8 cellular contexts compared by ENCODE assay signal in the genomic region with DNA sequence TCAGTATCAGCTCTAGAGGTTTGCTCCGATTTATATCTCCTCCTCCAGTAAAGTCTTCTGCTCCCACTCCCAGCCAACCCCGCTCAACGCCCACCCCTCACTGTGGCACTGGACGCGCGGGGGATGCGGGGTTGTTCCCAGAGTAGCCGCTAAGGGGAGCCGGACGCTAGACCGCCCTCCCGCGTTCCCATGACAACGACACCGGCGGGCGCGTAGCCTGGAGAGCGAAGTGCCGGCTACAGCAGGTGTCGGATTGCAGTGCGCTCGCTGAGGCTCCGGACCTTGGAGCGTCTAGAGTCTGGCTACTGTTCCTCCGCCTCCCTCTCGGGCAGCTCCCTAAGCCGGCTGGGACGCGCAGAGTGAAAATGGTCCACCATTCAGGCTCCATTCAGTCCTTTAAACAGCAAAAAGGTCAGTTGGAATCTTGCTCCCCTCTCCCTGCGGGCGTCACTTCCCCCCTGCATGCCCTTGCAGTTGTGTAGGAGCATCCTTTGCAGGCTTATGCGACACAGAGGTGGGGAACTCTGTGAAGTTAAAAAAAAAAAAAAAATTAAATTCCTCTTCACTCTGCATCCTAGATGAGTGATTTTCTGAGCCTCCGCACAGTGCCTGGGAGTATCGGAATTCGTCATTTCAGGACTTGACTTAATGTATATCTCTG. TPM values are rescaled to one million over a fixed set of nuclear protein-coding genes. Genes with fewer than 3 reads are reported as not detected.
A peak's percentile ranks its signal among the peaks of the same experiment; 100 is the strongest.
DNase-seq lines count a peak whose midpoint lies in the region; ATAC-seq and TF ChIP-seq lines count a peak whose summit lies in the region.

Gene ANO3 (plus strand): TSS at position 220 of the 661 bp plus-strand sequence. CDS start 146 bp downstream, at position 366.

- ATAC-seq in GM18519 (IDR thresholded peaks at IDR 0.05; ENCODE audit: low FRiP score, unreplicated experiment) (peak; percentile 93), HG02970 (IDR thresholded peaks at IDR 0.05; ENCODE audit: low FRiP score, unreplicated experiment) (peak; percentile 95), right cardiac atrium (peak; percentile 74 to 88)

- no peaks in the 10 kb centered on the region for H3K36me3 ChIP-seq in adrenal gland (replicated peaks in 1 of 2)
- no peaks in the 10 kb centered on the region for H3K36me3 ChIP-seq in esophagus squamous epithelium

- 4 to 25% (median 9%) methylated on average over 8 to 36 of the region's 36 CpGs for WGBS in adrenal gland, 4 donors
- 5% methylated on average over 36 of the region's 36 CpGs for WGBS in right cardiac atrium
- WGBS in esophagus squamous epithelium, 2 donors, result 24 to 43% methylated on average over 4 to 7 of the region's 36 CpGs

- no peak within 1 kb of the TSS for H3K27ac ChIP-seq in adrenal gland
- no peak within 1 kb of the TSS for H3K27ac ChIP-seq in right cardiac atrium (ENCODE audit: low read length)
- no peak within 1 kb of the TSS for H3K27ac ChIP-seq in esophagus squamous epithelium

- TF ChIP-seq CTCF in AG10803 (conservative IDR thresholded peaks at IDR 0.05; ENCODE audit: low read length) (peak; percentile 46), adrenal gland (IDR thresholded peaks at IDR 0.05) (peak in 3 of 6 experiments; percentile 21 to 40 (median 33)), esophagus squamous epithelium (IDR thresholded peaks at IDR 0.05) (peak in 1 of 6 experiments; percentile 29)

- DNase-seq in AG10803 (ENCODE audit: low read depth), result peak; percentile 62
- DNase-seq in NCI-H2081 treated with DMSO at 0.1 percent for 48 hours (lab: John Stamatoyannopoulos, UW), result peak; percentile 13
- peak; percentile 51 to 74 (median 60) for DNase-seq in adrenal gland
- DNase-seq in right cardiac atrium, result peak; percentile 64 to 81 (median 73)
- peak; percentile 92 for DNase-seq in retina
- no peak for DNase-seq in esophagus squamous epithelium (lab: John Stamatoyannopoulos, UW)

- TF ChIP-seq POLR2A in adrenal gland (IDR thresholded peaks at IDR 0.05), result no peak
- TF ChIP-seq POLR2A in esophagus squamous epithelium (IDR thresholded peaks at IDR 0.05), result no peak

- no peaks in the 10 kb centered on the region for H3K27me3 ChIP-seq in adrenal gland
- H3K27me3 ChIP-seq in right cardiac atrium (ENCODE audit: control insufficient read depth, insufficient read depth), result no peaks in the 10 kb centered on the region
- H3K27me3 ChIP-seq in esophagus squamous epithelium, result peaks cover 0 to 99% (median 4%) of the 10 kb centered on the region in 4 donors

- peak within 1 kb of the TSS; percentile 38 for H3K4me3 ChIP-seq in AG10803 (ENCODE audit: low read length)
- H3K4me3 ChIP-seq in adrenal gland, result no peak within 1 kb of the TSS
- H3K4me3 ChIP-seq in right cardiac atrium (ENCODE audit: low read length), result no peak within 1 kb of the TSS
- H3K4me3 ChIP-seq in esophagus squamous epithelium, result peak within 1 kb of the TSS in 2 of 4 donors; percentile 24 to 53

- H3K9me3 ChIP-seq in adrenal gland (replicated peaks in 1 of 3), result no peaks in the 10 kb centered on the region
- H3K9me3 ChIP-seq in right cardiac atrium (ENCODE audit: control insufficient read depth, low read length), result no peaks in the 10 kb centered on the region
- H3K9me3 ChIP-seq in esophagus squamous epithelium, result no peaks in the 10 kb centered on the region

- intact Hi-C loops in adrenal gland (cut with DNase I) (no loop called here), right cardiac atrium (cut with DNase I) (no loop called here), esophagus squamous epithelium (cut with DNase I) (no loop called here)

- H3K4me1 ChIP-seq in adrenal gland (replicated peaks in 1 of 2) (no peaks in the 10 kb centered on the region), right cardiac atrium (ENCODE audit: control insufficient read depth, insufficient read depth, low read length) (no peaks in the 10 kb centered on the region), esophagus squamous epithelium (peaks cover 0 to 12% (median 7%) of the 10 kb centered on the region in 3 donors)

RNA-seq across cellular contexts. Expression of gene ANO3, which starts in this region (rescaled TPM):
- 1 to 10 TPM in 4 of 8 donors, under 1 TPM in 4; 0.28 to 3.9 (median 1.3) TPM for total RNA-seq in adrenal gland
- polyA plus RNA-seq in adrenal gland, result under 1 TPM; 0.10 to 0.66 (median 0.24) TPM
- 1 to 10 TPM in 1 of 4 donors, under 1 TPM in 3; 0.06 to 1.6 (median 0.45) TPM for total RNA-seq in right cardiac atrium
- 0.27 TPM for polyA plus RNA-seq in right cardiac atrium
- not detected for total RNA-seq in esophagus squamous epithelium
